ENCODE assay signal across 18 cellular contexts in the genomic region with DNA sequence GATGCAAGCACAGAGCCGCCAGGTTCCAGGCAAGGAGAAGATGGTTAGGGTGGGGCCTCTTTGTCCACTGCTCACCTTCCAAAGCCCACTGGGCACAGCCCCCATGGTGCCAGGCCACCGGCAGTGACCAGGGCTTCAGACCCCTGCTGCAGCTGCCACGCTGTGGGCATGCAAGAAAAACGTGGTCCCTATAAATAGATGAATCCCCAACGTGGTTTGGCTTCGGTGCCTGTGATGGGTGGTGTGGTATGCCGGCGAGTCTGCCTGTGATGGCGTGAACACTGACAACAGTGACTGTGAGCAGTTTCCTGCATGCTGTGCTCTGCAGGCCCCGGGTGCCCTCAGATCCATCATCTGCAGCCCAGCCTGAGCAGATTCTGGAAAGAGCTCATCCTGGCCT. TPM values are rescaled to one million over a fixed set of nuclear protein-coding genes. Genes with fewer than 3 reads are reported as not detected.
A peak's percentile ranks its signal among the peaks of the same experiment; 100 is the strongest.
DNase-seq lines count a peak whose midpoint lies in the region; ATAC-seq, FAIRE-seq and TF ChIP-seq lines count a peak whose summit lies in the region.
"Had no signal": no experiment of that assay in that cellular context is flagged by ENCODE, and none has a peak within 500 bp of the region (broad histone marks: within the 10 kb centered on the region; RNA-seq: fewer than 3 reads in every experiment).

No MANE protein-coding gene starts in this region.

- H3K9me3 Mint-ChIP-seq in neural crest cell: no peaks in the 10 kb centered on the region

- no peaks in the 10 kb centered on the region for H3K79me1 ChIP-seq in H1 (ENCODE audit: low read depth, low read length)

- peaks cover 8% of the 10 kb centered on the region for H3K9me3 ChIP-seq in BLaER1
- no peaks in the 10 kb centered on the region for H3K9me3 ChIP-seq in H1 (ENCODE audit: insufficient read depth in 2 of 2, low read depth in 1 of 2, low read length in 1 of 2)

- no peak for TF ChIP-seq EP300 in H1 (IDR thresholded peaks at IDR 0.05; ENCODE audit: borderline replicate concordance in 1 of 2, low read depth in 2 of 2, low read length in 2 of 2)

- no peak overlapping the region for H3K23ac ChIP-seq in H1 (ENCODE audit: insufficient read length)

- peak overlapping the region; percentile 24; the same call in 1 of the 2 replicates for H2BK5ac ChIP-seq in H1 (ENCODE audit: low read depth, low read length)

- POLR2A ChIA-PET in H1 (lab: Charles Lee; ENCODE audit: partially characterized antibody): interaction anchor here (0.7 kb wide), 1 partner anchor 14 kb away, joined by 3 read pairs; no protein-coding TSS in a partner anchor

- H2BK20ac ChIP-seq in H1 (ENCODE audit: low read length): no peak overlapping the region

- no peak for ATAC-seq in GM21515 (IDR thresholded peaks at IDR 0.05; ENCODE audit: unreplicated experiment)
- ATAC-seq: Panc1 had no signal

- H4K91ac ChIP-seq in H1 (replicated peaks; ENCODE audit: insufficient read length, low read length): no peak overlapping the region

- no peak overlapping the region for H4K8ac ChIP-seq in H1 (ENCODE audit: extremely low read depth, insufficient read depth, low read length)

- CTCF ChIA-PET in H1 (lab: Charles Lee; ENCODE audit: partially characterized antibody): interaction anchor here (0.6 to 2.3 kb wide), 4 partner anchors 9 to 97 kb away, joined by 4 to 9 read pairs (median 6); no protein-coding TSS in a partner anchor

- H3K36me3 ChIP-seq in BLaER1 (no peaks in the 10 kb centered on the region), H1 (ENCODE audit: control insufficient read depth in 2 of 4, insufficient read depth in 4 of 4, low read length in 3 of 4) (no peaks in the 10 kb centered on the region)

- no peak for FAIRE-seq in H1 (lab: Jason Lieb, UNC)
- FAIRE-seq: GM12891 had no signal

- H3K9ac ChIP-seq in BLaER1: no peak overlapping the region
- no peak overlapping the region for H3K9ac ChIP-seq in H1 (replicated peaks in 1 of 4; ENCODE audit: extremely low read depth in 1 of 4, low read depth in 3 of 4, low read length in 3 of 4)

- DNase-seq in RPMI8226 (peak; percentile 38), H1 (ENCODE audit: low read depth in 1 of 2, low spot score in 2 of 2) (no peak), neural crest cell (ENCODE audit: low read depth, low spot score) (no peak), iPS-NIHi7 (ENCODE audit: extremely low spot score) (no peak)
- DNase-seq in stimulated activated CD4-positive, alpha-beta T cell treated with anti-CD3 and anti-CD28 coated beads, Interleukin-4, amount 100 ng/mL, for 24 hours: no peak
- DNase-seq: DMS 273 treated with DMSO at 0.1 percent for 48 hours, GF-D8, GOT3, KG1, NCI-H1417 treated with DMSO at 0.1 percent for 48 hours, NCI-H2029, NCI-H2171 treated with DMSO at 0.1 percent for 48 hours, NCI-H82 had no signal

- H3K4me2 ChIP-seq in BLaER1: peak overlapping the region; percentile 80
- H3K4me2 ChIP-seq in H1 (ENCODE audit: insufficient read depth in 1 of 2, low read depth in 2 of 2, low read length in 2 of 2): no peak overlapping the region

- WGBS in H1 (ENCODE audit: extremely low coverage in 1 of 2, insufficient coverage in 1 of 2, insufficient read length in 1 of 2, insufficient replicate concordance in 2 of 2, low coverage in 1 of 2, low lambda C conversion rate in 2 of 2, missing lambda C conversion rate in 1 of 2), 2 experiments: 82% methylated on average over 10 of the region's 10 CpGs; no CpG with 5 or more reads in 1 of the 2 experiments

- no peak overlapping the region for H2AK5ac ChIP-seq in H1 (ENCODE audit: low read depth, low read length)

- H2BK12ac ChIP-seq in H1 (ENCODE audit: low read depth, low read length): no peak overlapping the region

- H3K27me3 ChIP-seq in BLaER1: no peaks in the 10 kb centered on the region
- H3K27me3 ChIP-seq in H1 (replicated peaks in 1 of 4; ENCODE audit: control insufficient read depth in 3 of 4, extremely low read depth in 1 of 4, insufficient read depth in 3 of 4, low read length in 3 of 4): no peaks in the 10 kb centered on the region

- no peak overlapping the region for H3K56ac ChIP-seq in H1 (replicated peaks; ENCODE audit: insufficient read length, low read depth, low read length)

- no peak overlapping the region for H2BK120ac ChIP-seq in H1 (replicated peaks; ENCODE audit: low read depth, low read length)

- H3K4me3 Mint-ChIP-seq in neural crest cell: no peak overlapping the region
- H3K4me3 Mint-ChIP-seq: CD14-positive monocyte had no signal

- H3K27ac ChIP-seq in BLaER1 (peak overlapping the region; percentile 46; the same call in 1 of the 2 replicates), H1 (ENCODE audit: low read depth, low read length) (no peak overlapping the region)

- peaks cover 20% of the 10 kb centered on the region for H3K27me3 Mint-ChIP-seq in neural crest cell (ENCODE audit: low read depth)

- H3K4me3 ChIP-seq in BLaER1 (no peak overlapping the region), H1 (ENCODE audit: extremely low read depth in 1 of 4, insufficient read depth in 2 of 4, low read depth in 3 of 4, low read length in 4 of 4) (no peak overlapping the region)

- H3K4ac ChIP-seq in H1 (replicated peaks; ENCODE audit: insufficient read length, low read depth, low read length): no peak overlapping the region

- H3K36me3 Mint-ChIP-seq in neural crest cell (ENCODE audit: low read depth): no peaks in the 10 kb centered on the region
- H3K36me3 Mint-ChIP-seq: CD14-positive monocyte had no signal

- H3K27ac Mint-ChIP-seq in neural crest cell (ENCODE audit: unreplicated experiment): peak overlapping the region; percentile 4
- H3K27ac Mint-ChIP-seq: CD14-positive monocyte had no signal

- no peak overlapping the region for H3K14ac ChIP-seq in H1 (ENCODE audit: insufficient read length)

- H3K23me2 ChIP-seq in H1 (ENCODE audit: low read depth, low read length): no peaks in the 10 kb centered on the region

- H3K4me1 ChIP-seq in BLaER1 (peaks cover 69% of the 10 kb centered on the region), H1 (replicated peaks in 1 of 4; ENCODE audit: control insufficient read depth in 3 of 4, insufficient read depth in 4 of 4, low read length in 3 of 4) (peaks cover 3 to 16% (median 11%) of the 10 kb centered on the region in 4 experiments)

- no peak overlapping the region for H3K18ac ChIP-seq in H1 (ENCODE audit: extremely low read depth, low read length)

- peaks cover under 1% of the 10 kb centered on the region; the same call in 1 of the 2 replicates for H4K20me1 ChIP-seq in BLaER1
- H4K20me1 ChIP-seq in H1 (replicated peaks in 1 of 2; ENCODE audit: control insufficient read depth in 1 of 2, insufficient read depth in 2 of 2, low read length in 2 of 2): no peaks in the 10 kb centered on the region

- no peak overlapping the region for H2AFZ ChIP-seq in H1 (ENCODE audit: low read length)

- no peak overlapping the region for H4K5ac ChIP-seq in H1 (ENCODE audit: insufficient read length, low read depth, low read length)

- H2BK15ac ChIP-seq in H1 (ENCODE audit: low read length): no peak overlapping the region

- H3K4me1 Mint-ChIP-seq in neural crest cell: peaks cover 26% of the 10 kb centered on the region

- TF ChIP-seq CTCF in H1 (IDR thresholded peaks at IDR 0.05; ENCODE audit: control extremely low read depth in 1 of 3, insufficient read depth in 1 of 3, low read depth in 1 of 3, low read length in 3 of 3): no peak
- no peak for TF ChIP-seq CTCF in neural crest cell (conservative IDR thresholded peaks at IDR 0.05)

- H3K79me2 ChIP-seq in H1 (ENCODE audit: control insufficient read depth in 1 of 2, insufficient read depth in 2 of 2, low read length in 2 of 2): no peaks in the 10 kb centered on the region

- TF ChIP-seq POLR2A in H1 (IDR thresholded peaks at IDR 0.05; ENCODE audit: control extremely low read depth in 1 of 2, low read depth in 2 of 2, low read length in 2 of 2): no peak

- no peak for TF ChIP-seq RAD21 in H1 (IDR thresholded peaks at IDR 0.05 in 1 of 2, conservative IDR thresholded peaks at IDR 0.05 in 1 of 2; ENCODE audit: low read depth in 2 of 2, low read length in 2 of 2)

TF ChIP-seq in H1, 55 proteins besides CTCF, POLR2A, EP300 and RAD21:
- no peak for TF ChIP-seq SUZ12 (IDR thresholded peaks at IDR 0.05; ENCODE audit: low read length)
- TF ChIP-seq BACH1 (IDR thresholded peaks at IDR 0.05; ENCODE audit: low read length): no peak

RNA-seq across cellular contexts. Expression of gene RAB11FIP4, which starts 36.6 kb away (rescaled TPM):
- total RNA-seq in H1 (2021; fragmentation: NEBNext Ultra II Directional; extraction: Animal tissue kit (Norgen Biotek cat#: 25700)): 53.2 and 60.5 TPM in 2 replicates
- 21.7 and 26.0 TPM in 2 replicates for polyA plus RNA-seq in H1 (2011; rRNA removed)
- 34.7 TPM for polyA plus RNA-seq in H1 (2011; cell fraction: cytosol; rRNA removed)
- polyA plus RNA-seq in H1 (2011; cell fraction: nucleus; rRNA removed): 41.3 TPM
- polyA plus RNA-seq in H1 (2012, experiment 1 of 2): 25.5 to 36.8 TPM (median 34.5 TPM) in 4 replicates
- polyA plus RNA-seq in H1 (2012, experiment 2 of 2): 13.8 TPM
- 20.5 TPM for polyA plus RNA-seq in H1 (2013, experiment 1 of 2)
- 20.5 TPM for polyA plus RNA-seq in H1 (2013, experiment 2 of 2)
- 44.4 and 58.7 TPM in 2 replicates for polyA minus RNA-seq in H1 (2011; rRNA and poly(A)+ RNA removed)
- 33.5 TPM for polyA minus RNA-seq in H1 (2011; cell fraction: cytosol; rRNA and poly(A)+ RNA removed)
- 37.3 TPM for polyA minus RNA-seq in H1 (2011; cell fraction: nucleus; rRNA and poly(A)+ RNA removed)
- total RNA-seq in neural crest cell: 7.4 and 8.0 TPM in 2 replicates
